In the genomic region with DNA sequence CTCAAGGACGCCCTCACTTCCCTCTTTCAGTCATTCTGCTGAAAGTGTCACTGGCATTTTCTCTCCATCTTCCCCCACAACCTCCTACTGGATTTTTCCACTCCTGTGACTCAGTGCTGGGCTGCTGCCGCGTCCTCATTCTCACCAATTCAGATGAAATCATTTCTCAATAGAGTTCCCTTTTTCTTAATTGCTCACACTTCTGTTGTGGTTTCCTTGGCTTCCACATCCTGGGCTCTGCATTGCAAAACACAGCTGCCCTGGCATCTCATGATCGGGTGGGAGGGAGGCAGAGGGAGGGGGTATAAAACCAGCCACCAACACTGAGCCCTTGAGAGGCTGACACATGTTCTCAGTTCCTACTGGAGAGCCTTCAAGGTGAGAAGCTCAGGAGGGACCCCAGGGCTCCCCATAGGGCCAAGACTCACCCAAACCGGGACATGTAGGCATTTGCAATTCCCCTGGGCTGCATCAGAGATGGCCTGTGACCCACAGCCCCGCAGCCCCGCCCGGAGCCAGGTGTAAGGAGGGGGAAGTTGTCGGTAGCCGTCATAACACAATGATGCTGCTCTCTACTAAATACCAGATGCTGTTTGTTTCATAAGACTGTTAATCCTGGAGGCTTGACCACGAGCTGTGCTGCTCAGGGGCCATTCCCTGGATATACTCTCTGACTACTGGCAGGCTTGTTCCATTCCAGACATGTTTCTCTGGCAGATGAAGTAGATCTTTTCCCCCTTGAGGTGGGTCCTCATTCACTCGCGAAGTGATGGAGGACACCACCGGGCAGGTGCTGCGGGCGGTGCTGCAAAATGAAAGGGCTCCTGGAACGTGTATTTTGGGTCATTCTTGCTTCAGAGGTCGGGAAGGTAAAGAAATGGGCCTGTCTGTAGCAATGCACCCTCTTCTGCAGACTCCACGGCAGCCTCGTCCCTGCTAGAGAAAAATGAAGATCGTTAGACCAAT, we compare ENCODE assay signal across 1 cellular context.
TF ChIP-seq lines count a peak whose summit lies in the region.

No MANE protein-coding gene starts in this region.

TF ChIP-seq in IMR-90, 13 proteins besides CTCF, POLR2A, EP300 and RAD21 (continued from another document):
- TF ChIP-seq, protein P1, sequence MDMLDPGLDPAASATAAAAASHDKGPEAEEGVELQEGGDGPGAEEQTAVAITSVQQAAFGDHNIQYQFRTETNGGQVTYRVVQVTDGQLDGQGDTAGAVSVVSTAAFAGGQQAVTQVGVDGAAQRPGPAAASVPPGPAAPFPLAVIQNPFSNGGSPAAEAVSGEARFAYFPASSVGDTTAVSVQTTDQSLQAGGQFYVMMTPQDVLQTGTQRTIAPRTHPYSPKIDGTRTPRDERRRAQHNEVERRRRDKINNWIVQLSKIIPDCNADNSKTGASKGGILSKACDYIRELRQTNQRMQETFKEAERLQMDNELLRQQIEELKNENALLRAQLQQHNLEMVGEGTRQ (IDR thresholded peaks at IDR 0.05; ENCODE audit: low read depth, low read length), result no peak
- no peak for TF ChIP-seq SMC3 (IDR thresholded peaks at IDR 0.05; ENCODE audit: low read depth, low read length)
TF ChIP-seq in IMR-90: peak in this region for 3.
